ENCODE assay signal across 13 cellular contexts in genomic region chr12:13443498-13443897, GRCh38.
"Had no signal": no experiment of that assay in that cellular context is flagged by ENCODE, and none has a peak within 500 bp of the region (broad histone marks: within the 10 kb centered on the region; RNA-seq: fewer than 3 reads in every experiment).

No MANE protein-coding gene starts in this region.

- H3K4me2 ChIP-seq: SK-N-SH had no signal

- H3K4me3 ChIP-seq: testis had no signal

- H3K9me3 ChIP-seq: SK-N-SH, testis had no signal

- ATAC-seq: activated T-helper 17 cell treated with anti-CD3 and anti-CD28 coated beads, Interleukin-2, amount 50 U/mL, for 72 hours; stimulated activated naive CD8-positive, alpha-beta T cell treated with anti-CD3 and anti-CD28 coated beads, Interleukin-15, Interleukin-2, amounts not matched to agents 100 U/mL and 50 U/mL, for 24 hours; WTC11 had no signal

- DNase-seq: activated CD4-positive, alpha-beta T cell treated with anti-CD3 and anti-CD28 coated beads for 48 hours; activated CD8-positive, alpha-beta memory T cell treated with anti-CD3 and anti-CD28 coated beads for 24 hours; amniotic stem cell; dermis blood vessel endothelial cell; erythroblast; naive B cell; SK-N-SH; stimulated activated CD4-positive, alpha-beta T cell treated with anti-CD3 and anti-CD28 coated beads, Interleukin-4, amount 100 ng/mL, for 1 hour; stimulated activated CD8-positive, alpha-beta memory T cell treated with anti-CD3 and anti-CD28 coated beads, Interleukin-4, amount 100 ng/mL, for 48 hours; stimulated activated naive CD8-positive, alpha-beta T cell treated with anti-CD3 and anti-CD28 coated beads, Interleukin-15, Interleukin-2, amounts not matched to agents 100 U/mL and 50 U/mL, for 24 hours; testis had no signal

- H3K27me3 ChIP-seq: testis had no signal

- H3K4me1 ChIP-seq: testis had no signal

- H3K27ac ChIP-seq: testis had no signal

- H3K9ac ChIP-seq: SK-N-SH had no signal
